ENCODE assay signal across 1 cellular context in the genomic region with DNA sequence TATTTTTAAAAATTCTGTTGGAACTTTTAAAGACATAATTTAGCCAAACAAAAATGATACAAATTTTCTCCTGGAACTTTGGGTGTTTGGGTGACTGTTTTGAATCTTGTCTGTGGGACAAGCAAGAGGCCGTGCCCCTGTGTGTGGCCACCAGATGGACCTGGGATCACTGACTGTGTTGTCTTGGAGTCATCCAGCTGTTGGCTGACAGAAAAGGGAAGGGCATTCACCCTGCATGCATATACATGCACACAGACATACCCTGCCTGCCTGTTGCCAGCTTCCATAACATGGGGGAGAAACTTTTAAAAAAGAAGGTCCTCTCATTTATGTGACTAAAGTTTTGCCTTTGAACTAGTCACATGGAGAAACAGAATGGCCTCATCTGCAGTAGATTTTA.
TF ChIP-seq lines count a peak whose summit lies in the region.

No MANE protein-coding gene starts in this region.

TF ChIP-seq in SK-N-SH treated with all-trans-retinoic acid at 6 μM for 48 hours, 23 proteins besides CTCF, POLR2A, EP300 and RAD21 (continued from another document):
- TF ChIP-seq, protein P1, sequence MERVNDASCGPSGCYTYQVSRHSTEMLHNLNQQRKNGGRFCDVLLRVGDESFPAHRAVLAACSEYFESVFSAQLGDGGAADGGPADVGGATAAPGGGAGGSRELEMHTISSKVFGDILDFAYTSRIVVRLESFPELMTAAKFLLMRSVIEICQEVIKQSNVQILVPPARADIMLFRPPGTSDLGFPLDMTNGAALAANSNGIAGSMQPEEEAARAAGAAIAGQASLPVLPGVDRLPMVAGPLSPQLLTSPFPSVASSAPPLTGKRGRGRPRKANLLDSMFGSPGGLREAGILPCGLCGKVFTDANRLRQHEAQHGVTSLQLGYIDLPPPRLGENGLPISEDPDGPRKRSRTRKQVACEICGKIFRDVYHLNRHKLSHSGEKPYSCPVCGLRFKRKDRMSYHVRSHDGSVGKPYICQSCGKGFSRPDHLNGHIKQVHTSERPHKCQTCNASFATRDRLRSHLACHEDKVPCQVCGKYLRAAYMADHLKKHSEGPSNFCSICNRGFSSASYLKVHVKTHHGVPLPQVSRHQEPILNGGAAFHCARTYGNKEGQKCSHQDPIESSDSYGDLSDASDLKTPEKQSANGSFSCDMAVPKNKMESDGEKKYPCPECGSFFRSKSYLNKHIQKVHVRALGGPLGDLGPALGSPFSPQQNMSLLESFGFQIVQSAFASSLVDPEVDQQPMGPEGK (CRISPR knock-in tag; IDR thresholded peaks at IDR 0.05; ENCODE audit: borderline replicate concordance) = no peak
- TF ChIP-seq CSDC2 (CRISPR knock-in tag; IDR thresholded peaks at IDR 0.05) = no peak
- no peak for TF ChIP-seq TOX (CRISPR knock-in tag; IDR thresholded peaks at IDR 0.05; ENCODE audit: borderline replicate concordance)
TF ChIP-seq in SK-N-SH treated with all-trans-retinoic acid at 6 μM for 48 hours: peak in this region for 0.
